Comparison of ENCODE assay signal across 8 cellular contexts in genomic region chr2:234497592-234498023, GRCh38. TPM values are rescaled to one million over a fixed set of nuclear protein-coding genes. Genes with fewer than 3 reads are reported as not detected.
DNase-seq lines count a peak whose midpoint lies in the region; ATAC-seq and TF ChIP-seq lines count a peak whose summit lies in the region.

No MANE protein-coding gene starts in this region.

- H3K9me3 Mint-ChIP-seq in activated naive CD4-positive, alpha-beta T cell treated with anti-CD3 and anti-CD28 coated beads, Interleukin-2, amount 50 U/mL, for 24 hours = no peaks in the 10 kb centered on the region
- no peaks in the 10 kb centered on the region for H3K9me3 Mint-ChIP-seq in activated naive CD4-positive, alpha-beta T cell treated with anti-CD3 and anti-CD28 coated beads, Interleukin-2, amount 50 U/mL, for 72 hours
- no peaks in the 10 kb centered on the region for H3K9me3 Mint-ChIP-seq in MCF 10A (ENCODE audit: unreplicated experiment)

- intact Hi-C loops in MCF 10A (cut with micrococcal nuclease) = loop anchor here (5.0 kb wide), 1 partner anchor 190 kb away; no protein-coding TSS in a partner anchor

- H3K9me3 ChIP-seq in mesenchymal stem cell (ENCODE audit: control insufficient read depth, low read length) (no peaks in the 10 kb centered on the region), upper lobe of left lung (no peaks in the 10 kb centered on the region)

- peaks cover 43% of the 10 kb centered on the region for H3K4me1 Mint-ChIP-seq in activated naive CD4-positive, alpha-beta T cell treated with anti-CD3 and anti-CD28 coated beads, Interleukin-2, amount 50 U/mL, for 24 hours
- H3K4me1 Mint-ChIP-seq in MCF 10A (ENCODE audit: insufficient read depth, unreplicated experiment) = peaks cover 30% of the 10 kb centered on the region

- CTCF ChIA-PET in MCF 10A (lab: Yijun Ruan, JAX) = interaction anchor here (0.5 to 4.0 kb wide), 15 partner anchors 43 to 806 kb away, joined by 3 to 25 read pairs (median 3); no protein-coding TSS in a partner anchor

- 37% methylated on average over 33 of the region's 33 CpGs for WGBS in mesenchymal stem cell
- WGBS in upper lobe of left lung, 2 donors = 91 to 95% methylated on average over 4 to 17 of the region's 33 CpGs

- no peak for TF ChIP-seq CTCF in MCF 10A (IDR thresholded peaks at IDR 0.05; ENCODE audit: unreplicated experiment)
- TF ChIP-seq CTCF in upper lobe of left lung (IDR thresholded peaks at IDR 0.05) = no peak

- no peak for TF ChIP-seq POLR2A in upper lobe of left lung (IDR thresholded peaks at IDR 0.05)

- H3K36me3 ChIP-seq in mesenchymal stem cell (ENCODE audit: control insufficient read depth in 1 of 2, insufficient read depth in 2 of 2, low read depth in 1 of 2, low read length in 2 of 2) (peaks cover 7 to 9% of the 10 kb centered on the region in 2 experiments), upper lobe of left lung (no peaks in the 10 kb centered on the region)

- H2BK12ac ChIP-seq in mesenchymal stem cell (ENCODE audit: low read length in 2 of 2) = peak overlapping the region; percentile 60

- H3K4me3 Mint-ChIP-seq in activated naive CD4-positive, alpha-beta T cell treated with anti-CD3 and anti-CD28 coated beads, Interleukin-2, amount 50 U/mL, for 24 hours = peak overlapping the region; percentile 84
- peak overlapping the region; percentile 34 for H3K4me3 Mint-ChIP-seq in MCF 10A (ENCODE audit: unreplicated experiment)

- H3K27ac Mint-ChIP-seq in activated naive CD4-positive, alpha-beta T cell treated with anti-CD3 and anti-CD28 coated beads, Interleukin-2, amount 50 U/mL, for 24 hours = peak overlapping the region; percentile 94
- H3K27ac Mint-ChIP-seq in activated naive CD4-positive, alpha-beta T cell treated with anti-CD3 and anti-CD28 coated beads, Interleukin-2, amount 50 U/mL, for 72 hours = peak overlapping the region in 1 of 2 donors; percentile 67
- no peak overlapping the region for H3K27ac Mint-ChIP-seq in MCF 10A (ENCODE audit: low read depth, unreplicated experiment)

- peak overlapping the region; percentile 54 for H2AK5ac ChIP-seq in mesenchymal stem cell (ENCODE audit: low read length, severe bottlenecking)

- peak overlapping the region in 1 of 2 experiments; percentile 44 for H3K4ac ChIP-seq in mesenchymal stem cell (ENCODE audit: low read depth in 1 of 2, low read length in 2 of 2)

- BruUV-seq in MCF 10A (replicated peaks; lab: Mats Ljungman, UMichigan) = no TSS peak

- H3K27ac ChIP-seq in mesenchymal stem cell (ENCODE audit: low read length, poor library complexity, severe bottlenecking) = peak overlapping the region; percentile 27
- peak overlapping the region; percentile 72 to 88 (median 82) for H3K27ac ChIP-seq in upper lobe of left lung

- peak overlapping the region; percentile 87 for H3K4me2 ChIP-seq in mesenchymal stem cell (ENCODE audit: low read length, poor library complexity, severe bottlenecking)

- POLR2A ChIA-PET in MCF 10A (lab: Yijun Ruan, JAX) = interaction anchor here (0.6 to 4.3 kb wide), 15 partner anchors 51 to 364 kb away, joined by 3 to 26 read pairs (median 6); no protein-coding TSS in a partner anchor

- no peak overlapping the region for H2BK120ac ChIP-seq in mesenchymal stem cell (ENCODE audit: low read depth, low read length)

- H3K14ac ChIP-seq in mesenchymal stem cell (ENCODE audit: low read length in 2 of 2) = no peak overlapping the region

- peak overlapping the region; percentile 90 for H2BK5ac ChIP-seq in mesenchymal stem cell (ENCODE audit: low read depth, low read length, poor library complexity, severe bottlenecking)

- peaks cover 12% of the 10 kb centered on the region for H3K79me1 ChIP-seq in mesenchymal stem cell (replicated peaks; ENCODE audit: low read length, poor library complexity, severe bottlenecking)

- TF ChIP-seq EP300 in upper lobe of left lung (IDR thresholded peaks at IDR 0.05) = no peak

- H3K9ac ChIP-seq in mesenchymal stem cell (ENCODE audit: low read length) = peak overlapping the region; percentile 32

- H3K4me1 ChIP-seq in mesenchymal stem cell (ENCODE audit: control insufficient read depth, insufficient read depth, low read depth, low read length) (peaks cover 14% of the 10 kb centered on the region), upper lobe of left lung (peaks cover 20 to 34% (median 22%) of the 10 kb centered on the region in 4 donors)

- no peaks in the 10 kb centered on the region for H3K27me3 Mint-ChIP-seq in activated naive CD4-positive, alpha-beta T cell treated with anti-CD3 and anti-CD28 coated beads, Interleukin-2, amount 50 U/mL, for 24 hours
- H3K27me3 Mint-ChIP-seq in MCF 10A (ENCODE audit: insufficient read depth, unreplicated experiment) = no peaks in the 10 kb centered on the region

- peaks cover 3% of the 10 kb centered on the region for H3K36me3 Mint-ChIP-seq in activated naive CD4-positive, alpha-beta T cell treated with anti-CD3 and anti-CD28 coated beads, Interleukin-2, amount 50 U/mL, for 24 hours
- H3K36me3 Mint-ChIP-seq in activated naive CD4-positive, alpha-beta T cell treated with anti-CD3 and anti-CD28 coated beads, Interleukin-2, amount 50 U/mL, for 72 hours = peaks cover 26 to 33% of the 10 kb centered on the region in 2 donors
- no peaks in the 10 kb centered on the region for H3K36me3 Mint-ChIP-seq in MCF 10A (ENCODE audit: insufficient read depth, unreplicated experiment)

- H4K8ac ChIP-seq in mesenchymal stem cell (ENCODE audit: low read length) = peak overlapping the region; percentile 47

- H4K91ac ChIP-seq in mesenchymal stem cell (ENCODE audit: low read length) = peak overlapping the region; percentile 84

- peak overlapping the region; percentile 86 for H2BK15ac ChIP-seq in mesenchymal stem cell (ENCODE audit: low read depth, poor library complexity, severe bottlenecking)

- no peak overlapping the region for H3K23ac ChIP-seq in mesenchymal stem cell (ENCODE audit: low read length in 2 of 2)

- ATAC-seq in activated naive CD4-positive, alpha-beta T cell treated with anti-CD3 and anti-CD28 coated beads, Interleukin-2, amount 50 U/mL, for 72 hours = no peak
- no peak for ATAC-seq in upper lobe of left lung (ENCODE audit: low FRiP score in 2 of 2)
- no peak for ATAC-seq in GM18498 (IDR thresholded peaks at IDR 0.05; ENCODE audit: unreplicated experiment)
- ATAC-seq in HG02623 (IDR thresholded peaks at IDR 0.05; ENCODE audit: unreplicated experiment) = no peak

- DNase-seq in activated naive CD4-positive, alpha-beta T cell treated with anti-CD3 and anti-CD28 coated beads, Interleukin-2, amount 50 U/mL, for 72 hours (ENCODE audit: low spot score in 2 of 2) = no peak
- DNase-seq in MCF 10A (ENCODE audit: unreplicated experiment) (no peak), mesenchymal stem cell (no peak), upper lobe of left lung (no peak), amygdala (lab: John Stamatoyannopoulos, UW) (no peak)

- H3K27me3 ChIP-seq in mesenchymal stem cell (ENCODE audit: control insufficient read depth in 1 of 2, insufficient read depth in 1 of 2, low read length in 2 of 2) = no peaks in the 10 kb centered on the region
- H3K27me3 ChIP-seq in upper lobe of left lung = peaks cover 0 to 4% (median 0%) of the 10 kb centered on the region in 4 donors

- H3K18ac ChIP-seq in mesenchymal stem cell (ENCODE audit: low read depth in 1 of 2, low read length in 2 of 2) = peak overlapping the region; percentile 31 to 93

- peak overlapping the region in 1 of 2 experiments; percentile 57 for H3K4me3 ChIP-seq in mesenchymal stem cell (ENCODE audit: insufficient read depth in 1 of 2, low read depth in 1 of 2, low read length in 2 of 2)
- H3K4me3 ChIP-seq in upper lobe of left lung = peak overlapping the region; percentile 3 to 83 (median 76)

- H2AFZ ChIP-seq in mesenchymal stem cell (ENCODE audit: low read depth, low read length) = no peak overlapping the region

RNA-seq across cellular contexts. Expression of gene ARL4C, which starts 0.7 kb away (rescaled TPM):
- total RNA-seq in activated naive CD4-positive, alpha-beta T cell treated with anti-CD3 and anti-CD28 coated beads, Interleukin-2, amount 50 U/mL, for 72 hours = 10 to 100 TPM; 26.1 to 50.0 TPM
- total RNA-seq in MCF 10A (2022) (3.5 and 6.4 TPM in 2 replicates), upper lobe of left lung (10 to 100 TPM; 16.6 to 33.1 (median 20.1) TPM)
- 16.2 TPM for polyA plus RNA-seq in mesenchymal stem cell (2013, experiment 1 of 2)
- polyA plus RNA-seq in mesenchymal stem cell (2013, experiment 2 of 2) = 15.9 TPM
